ENCODE assay signal across 13 cellular contexts in the genomic region with DNA sequence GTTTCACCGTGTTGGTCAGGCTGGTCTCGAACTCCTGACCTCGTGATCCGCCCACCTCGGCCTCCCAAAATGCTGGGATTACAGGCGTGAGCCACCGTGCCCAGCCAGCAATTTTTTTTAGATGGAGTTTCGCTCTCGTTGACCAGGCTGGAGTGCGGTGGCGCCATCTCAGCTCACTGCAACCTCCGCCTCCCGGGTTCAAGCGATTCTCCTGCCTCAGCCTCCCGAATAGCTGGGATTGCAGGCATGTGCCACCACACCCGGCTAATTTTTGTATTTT. TPM values are rescaled to one million over a fixed set of nuclear protein-coding genes. Genes with fewer than 3 reads are reported as not detected.
A peak's percentile ranks its signal among the peaks of the same experiment; 100 is the strongest.
DNase-seq lines count a peak whose midpoint lies in the region; ATAC-seq and TF ChIP-seq lines count a peak whose summit lies in the region.
"Not testable (repeated sequence)": the region's sequence is repeated elsewhere in the genome, so short reads cannot be mapped to it uniquely, and the experiment has no call there.
"Had no signal": no experiment of that assay in that cellular context is flagged by ENCODE, and none has a peak within 500 bp of the region (broad histone marks: within the 10 kb centered on the region; RNA-seq: fewer than 3 reads in every experiment).

No MANE protein-coding gene starts in this region.

- in situ Hi-C loops in HAP-1 (cut with MboI; ENCODE audit: low sequenced_read_pairs): not testable (repeated sequence)

- H3K4me1 Mint-ChIP-seq in activated CD8-positive, alpha-beta T cell treated with anti-CD3 and anti-CD28 coated beads, Interleukin-2, amount 10 ng/mL, durations not matched to agents 7 days and 5 days (ENCODE audit: low read depth): peaks cover 37% of the 10 kb centered on the region
- peaks cover 26% of the 10 kb centered on the region for H3K4me1 Mint-ChIP-seq in activated naive CD8-positive, alpha-beta T cell treated with anti-CD3 and anti-CD28 coated beads, Interleukin-2, amount 10 ng/mL, durations not matched to agents 7 days and 5 days
- peaks cover 15 to 18% of the 10 kb centered on the region in 2 donors for H3K4me1 Mint-ChIP-seq in natural killer cell treated with Interleukin-12 subunit alpha and Interleukin-12 subunit beta and Interleukin-15 and Interleukin-18, amount 100 ng/mL, for 72 hours (ENCODE audit: low read depth in 2 of 2)
- H3K4me1 Mint-ChIP-seq in stimulated activated naive CD8-positive, alpha-beta T cell treated with anti-CD3 and anti-CD28 coated beads, Interleukin-15, Interleukin-2, amounts not matched to agents 100 ng/mL and 50 ng/mL, for 24 hours (ENCODE audit: low read depth): peaks cover 28% of the 10 kb centered on the region

- not testable (repeated sequence) for H3K9me3 ChIP-seq in BE2C; HAP-1; SK-N-MC (ENCODE audit: low read depth, low read length)

- H3K27ac ChIP-seq in SK-N-MC: not testable (repeated sequence)

- H3K27me3 ChIP-seq in BE2C; HAP-1 (ENCODE audit: low read depth): not testable (repeated sequence)

- not testable (repeated sequence) for ATAC-seq in activated CD8-positive, alpha-beta T cell treated with anti-CD3 and anti-CD28 coated beads, Interleukin-2, amount 10 ng/mL, durations not matched to agents 7 days and 5 days; activated naive CD8-positive, alpha-beta T cell treated with anti-CD3 and anti-CD28 coated beads, Interleukin-2, amount 10 ng/mL, durations not matched to agents 7 days and 5 days (ENCODE audit: low read depth); natural killer cell treated with Interleukin-12 subunit alpha and Interleukin-12 subunit beta and Interleukin-15 and Interleukin-18, amount 100 ng/mL, for 72 hours

- peak overlapping the region; percentile 96 for H3K4me3 Mint-ChIP-seq in activated CD8-positive, alpha-beta T cell treated with anti-CD3 and anti-CD28 coated beads, Interleukin-2, amount 10 ng/mL, durations not matched to agents 7 days and 5 days
- peak overlapping the region; percentile 97 for H3K4me3 Mint-ChIP-seq in activated naive CD8-positive, alpha-beta T cell treated with anti-CD3 and anti-CD28 coated beads, Interleukin-2, amount 10 ng/mL, durations not matched to agents 7 days and 5 days
- H3K4me3 Mint-ChIP-seq in natural killer cell treated with Interleukin-12 subunit alpha and Interleukin-12 subunit beta and Interleukin-15 and Interleukin-18, amount 100 ng/mL, for 72 hours: peak overlapping the region; percentile 97
- peak overlapping the region; percentile 97 for H3K4me3 Mint-ChIP-seq in stimulated activated naive CD8-positive, alpha-beta T cell treated with anti-CD3 and anti-CD28 coated beads, Interleukin-15, Interleukin-2, amounts not matched to agents 100 ng/mL and 50 ng/mL, for 24 hours

- H3K27ac Mint-ChIP-seq in activated CD8-positive, alpha-beta T cell treated with anti-CD3 and anti-CD28 coated beads, Interleukin-2, amount 10 ng/mL, durations not matched to agents 7 days and 5 days; activated naive CD8-positive, alpha-beta T cell treated with anti-CD3 and anti-CD28 coated beads, Interleukin-2, amount 10 ng/mL, durations not matched to agents 7 days and 5 days; stimulated activated naive CD8-positive, alpha-beta T cell treated with anti-CD3 and anti-CD28 coated beads, Interleukin-15, Interleukin-2, amounts not matched to agents 100 ng/mL and 50 ng/mL, for 24 hours: not testable (repeated sequence)
- H3K27ac Mint-ChIP-seq in natural killer cell treated with Interleukin-12 subunit alpha and Interleukin-12 subunit beta and Interleukin-15 and Interleukin-18, amount 100 ng/mL, for 72 hours: peak overlapping the region in 1 of 2 donors; percentile 96

- H3K9me3 Mint-ChIP-seq in activated CD8-positive, alpha-beta T cell treated with anti-CD3 and anti-CD28 coated beads, Interleukin-2, amount 10 ng/mL, durations not matched to agents 7 days and 5 days (ENCODE audit: insufficient read depth); activated naive CD8-positive, alpha-beta T cell treated with anti-CD3 and anti-CD28 coated beads, Interleukin-2, amount 10 ng/mL, durations not matched to agents 7 days and 5 days; natural killer cell treated with Interleukin-12 subunit alpha and Interleukin-12 subunit beta and Interleukin-15 and Interleukin-18, amount 100 ng/mL, for 72 hours; stimulated activated naive CD8-positive, alpha-beta T cell treated with anti-CD3 and anti-CD28 coated beads, Interleukin-15, Interleukin-2, amounts not matched to agents 100 ng/mL and 50 ng/mL, for 24 hours: not testable (repeated sequence)

- not testable (repeated sequence) for H3K9ac ChIP-seq in SK-N-MC (ENCODE audit: insufficient read length)

- not testable (repeated sequence) for DNase-seq in BE2C; HAP-1 (ENCODE audit: low spot score in 2 of 2); SK-N-MC (ENCODE audit: low read depth, low spot score); activated CD8-positive, alpha-beta T cell treated with anti-CD3 and anti-CD28 coated beads, Interleukin-2, amount 10 ng/mL, durations not matched to agents 7 days and 5 days; activated naive CD8-positive, alpha-beta T cell treated with anti-CD3 and anti-CD28 coated beads, Interleukin-2, amount 10 ng/mL, durations not matched to agents 7 days and 5 days; fibroblast of pulmonary artery (ENCODE audit: low read depth); natural killer cell treated with Interleukin-12 subunit alpha and Interleukin-12 subunit beta and Interleukin-15 and Interleukin-18, amount 100 ng/mL, for 72 hours (ENCODE audit: low spot score)

- POLR2A ChIA-PET in activated CD8-positive, alpha-beta T cell treated with anti-CD3 and anti-CD28 coated beads, Interleukin-2, amount 10 ng/mL, durations not matched to agents 7 days and 5 days (lab: Charles Lee): not testable (repeated sequence)
- POLR2A ChIA-PET in activated naive CD8-positive, alpha-beta T cell treated with anti-CD3 and anti-CD28 coated beads, Interleukin-2, amount 10 ng/mL, durations not matched to agents 7 days and 5 days (lab: Charles Lee): interaction anchor here (1.1 kb wide), 1 partner anchor 31 kb away, joined by 3 read pairs; no protein-coding TSS in a partner anchor

- not testable (repeated sequence) for H3K4me1 ChIP-seq in BE2C, HAP-1

- H3K4me3 ChIP-seq in BE2C (ENCODE audit: low read depth, low read length): peak overlapping the region; percentile 97
- peak overlapping the region; percentile 97 for H3K4me3 ChIP-seq in HAP-1
- peak overlapping the region; percentile 99 for H3K4me3 ChIP-seq in SK-N-MC
- peak overlapping the region; percentile 91 for H3K4me3 ChIP-seq in fibroblast of pulmonary artery (replicated peaks; ENCODE audit: low read depth, low read length)

- peaks cover 26% of the 10 kb centered on the region for H3K36me3 ChIP-seq in BE2C
- H3K36me3 ChIP-seq in HAP-1 (replicated peaks): peaks cover 19% of the 10 kb centered on the region
- peaks cover 44% of the 10 kb centered on the region for H3K36me3 ChIP-seq in SK-N-MC (ENCODE audit: insufficient read depth, low read length)

- not testable (repeated sequence) for TF ChIP-seq CTCF in BE2C (IDR thresholded peaks at IDR 0.05; ENCODE audit: low read depth, low read length); fibroblast of pulmonary artery (IDR thresholded peaks at IDR 0.05; ENCODE audit: low read length, missing control alignments)

- CTCF ChIA-PET in activated CD8-positive, alpha-beta T cell treated with anti-CD3 and anti-CD28 coated beads, Interleukin-2, amount 10 ng/mL, durations not matched to agents 7 days and 5 days (lab: Charles Lee): interaction anchor here (1.1 kb wide), 1 partner anchor 38 kb away, joined by 3 read pairs; no protein-coding TSS in a partner anchor

- H3K36me3 Mint-ChIP-seq in activated CD8-positive, alpha-beta T cell treated with anti-CD3 and anti-CD28 coated beads, Interleukin-2, amount 10 ng/mL, durations not matched to agents 7 days and 5 days (ENCODE audit: low read depth): peaks cover 26% of the 10 kb centered on the region
- not testable (repeated sequence) for H3K36me3 Mint-ChIP-seq in activated naive CD8-positive, alpha-beta T cell treated with anti-CD3 and anti-CD28 coated beads, Interleukin-2, amount 10 ng/mL, durations not matched to agents 7 days and 5 days; natural killer cell treated with Interleukin-12 subunit alpha and Interleukin-12 subunit beta and Interleukin-15 and Interleukin-18, amount 100 ng/mL, for 72 hours
- peaks cover 43% of the 10 kb centered on the region for H3K36me3 Mint-ChIP-seq in stimulated activated naive CD8-positive, alpha-beta T cell treated with anti-CD3 and anti-CD28 coated beads, Interleukin-15, Interleukin-2, amounts not matched to agents 100 ng/mL and 50 ng/mL, for 24 hours (ENCODE audit: low read depth)

- not testable (repeated sequence) for H3K27me3 Mint-ChIP-seq in activated CD8-positive, alpha-beta T cell treated with anti-CD3 and anti-CD28 coated beads, Interleukin-2, amount 10 ng/mL, durations not matched to agents 7 days and 5 days (ENCODE audit: low read depth); activated naive CD8-positive, alpha-beta T cell treated with anti-CD3 and anti-CD28 coated beads, Interleukin-2, amount 10 ng/mL, durations not matched to agents 7 days and 5 days; natural killer cell treated with Interleukin-12 subunit alpha and Interleukin-12 subunit beta and Interleukin-15 and Interleukin-18, amount 100 ng/mL, for 72 hours; stimulated activated naive CD8-positive, alpha-beta T cell treated with anti-CD3 and anti-CD28 coated beads, Interleukin-15, Interleukin-2, amounts not matched to agents 100 ng/mL and 50 ng/mL, for 24 hours

RNA-seq across cellular contexts. Expression of a gene that starts 2.0 kb away (rescaled TPM):
- polyA plus RNA-seq in BE2C (2012; ENCODE audit: insufficient read depth, insufficient read length, low read depth): 102 TPM
- 100 to 1,000 TPM; 102 to 110 TPM for total RNA-seq in activated CD8-positive, alpha-beta T cell treated with anti-CD3 and anti-CD28 coated beads, Interleukin-2, amount 10 ng/mL, durations not matched to agents 7 days and 5 days
- 100 to 1,000 TPM in 1 of 2 experiments, 10 to 100 TPM in 1; 98.7 to 107 TPM for total RNA-seq in activated naive CD8-positive, alpha-beta T cell treated with anti-CD3 and anti-CD28 coated beads, Interleukin-2, amount 10 ng/mL, durations not matched to agents 7 days and 5 days
- total RNA-seq in natural killer cell treated with Interleukin-12 subunit alpha and Interleukin-12 subunit beta and Interleukin-15 and Interleukin-18, amount 100 ng/mL, for 72 hours: 100 to 1,000 TPM in 1 of 2 donors, 10 to 100 TPM in 1; 76.4 to 117 TPM

RNA-seq across cellular contexts. Expression of a gene that starts 15.7 kb away (rescaled TPM):
- not detected for polyA plus RNA-seq in BE2C (2012; ENCODE audit: insufficient read depth, insufficient read length, low read depth)
- total RNA-seq in activated CD8-positive, alpha-beta T cell treated with anti-CD3 and anti-CD28 coated beads, Interleukin-2, amount 10 ng/mL, durations not matched to agents 7 days and 5 days: not detected
- not detected for total RNA-seq in activated naive CD8-positive, alpha-beta T cell treated with anti-CD3 and anti-CD28 coated beads, Interleukin-2, amount 10 ng/mL, durations not matched to agents 7 days and 5 days
- not detected for total RNA-seq in natural killer cell treated with Interleukin-12 subunit alpha and Interleukin-12 subunit beta and Interleukin-15 and Interleukin-18, amount 100 ng/mL, for 72 hours
- total RNA-seq: activated CD8-positive, alpha-beta memory T cell treated with anti-CD3 and anti-CD28 coated beads for 36 hours; cardiac muscle cell; HT-29; left cardiac atrium; myocyte had no signal
- polyA plus RNA-seq: cardiac muscle cell had no signal

RNA-seq across cellular contexts. Expression of a gene that starts 45.7 kb away (rescaled TPM):
- 14.4 TPM for polyA plus RNA-seq in BE2C (2012; ENCODE audit: insufficient read depth, insufficient read length, low read depth)
- 10 to 100 TPM; 25.0 to 31.7 TPM for total RNA-seq in activated CD8-positive, alpha-beta T cell treated with anti-CD3 and anti-CD28 coated beads, Interleukin-2, amount 10 ng/mL, durations not matched to agents 7 days and 5 days
- 10 to 100 TPM; 25.2 to 29.8 TPM for total RNA-seq in activated naive CD8-positive, alpha-beta T cell treated with anti-CD3 and anti-CD28 coated beads, Interleukin-2, amount 10 ng/mL, durations not matched to agents 7 days and 5 days
- 10 to 100 TPM; 41.9 to 42.1 TPM for total RNA-seq in natural killer cell treated with Interleukin-12 subunit alpha and Interleukin-12 subunit beta and Interleukin-15 and Interleukin-18, amount 100 ng/mL, for 72 hours
